22 cellular contexts compared by ENCODE assay signal in the genomic region with DNA sequence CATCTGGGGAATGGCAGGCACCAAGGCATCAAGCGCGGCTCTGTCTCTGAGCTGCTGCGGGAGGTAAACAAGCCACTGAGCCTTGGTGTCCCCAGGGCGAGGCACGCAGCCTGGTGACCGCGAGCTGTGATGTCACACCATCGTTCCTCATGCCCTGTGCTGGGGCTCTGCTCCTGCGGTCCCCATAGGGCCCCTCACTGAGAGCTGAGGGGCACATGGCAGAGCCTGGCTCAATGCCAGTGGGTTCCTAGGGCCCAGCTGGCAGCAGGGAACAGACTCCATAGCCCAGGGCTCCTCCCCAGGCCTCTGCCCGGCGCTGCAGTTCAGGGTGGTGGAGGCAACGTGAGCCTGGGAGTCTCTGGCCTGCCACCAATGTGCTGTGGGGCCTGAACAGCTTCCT. TPM values are rescaled to one million over a fixed set of nuclear protein-coding genes. Genes with fewer than 3 reads are reported as not detected.
"Had no signal": no experiment of that assay in that cellular context is flagged by ENCODE, and none has a peak within 500 bp of the region (broad histone marks: within the 10 kb centered on the region; RNA-seq: fewer than 3 reads in every experiment).

No MANE protein-coding gene starts in this region.

- ATAC-seq: natural killer cell; stimulated activated memory B cell treated with anti-CD40 and anti-IgM and Interleukin-4, amounts not matched to agents 10 μg/mL and 1 μg/mL and 100 μg/mL, for 72 hours had no signal

- H3K27me3 ChIP-seq: adrenal gland, colonic mucosa, heart left ventricle, spleen, tibial nerve, vagina had no signal

- FAIRE-seq: islet of Langerhans had no signal

- H3K36me3 ChIP-seq: colonic mucosa, prostate gland had no signal

- DNase-seq: activated CD4-positive, alpha-beta T cell treated with anti-CD3 and anti-CD28 coated beads, Interleukin-2, amount 50 U/mL, for 1 hour; activated naive CD4-positive, alpha-beta T cell treated with anti-CD3 and anti-CD28 coated beads, Interleukin-2, amount 50 U/mL, for 16 hours; activated T-cell treated with anti-CD3 and anti-CD28 coated beads for 4 hours; caudate nucleus; effector CD8-positive, alpha-beta T cell; foreskin melanocyte; natural killer cell; nucleus accumbens; stimulated activated CD4-positive, alpha-beta T cell treated with anti-CD3 and anti-CD28 coated beads, Interleukin-1b, Interleukin-23, amount 100 ng/mL, for 48 hours had no signal

- H3K9me3 ChIP-seq: adrenal gland, colonic mucosa, heart left ventricle, mucosa of descending colon, prostate gland, spleen, tibial nerve, vagina had no signal

- H3K4me1 ChIP-seq: adrenal gland, spleen had no signal

- H3K27ac ChIP-seq: adrenal gland, colonic mucosa, heart left ventricle, prostate gland, vagina had no signal

- H3K4me3 ChIP-seq: adrenal gland, colonic mucosa, heart left ventricle, mucosa of descending colon, prostate gland, spleen, tibial nerve, vagina had no signal

RNA-seq across cellular contexts. Expression of a gene that starts 22.6 kb away (rescaled TPM):
- total RNA-seq: activated CD8-positive, alpha-beta memory T cell treated with anti-CD3 and anti-CD28 coated beads for 36 hours; activated T-helper 2 cell treated with anti-CD3 and anti-CD28 coated beads, Interferon-gamma antibody, Interleukin-2, Interleukin-4, amounts not matched to agents 10 μg/mL and 5 μg/mL and 100 μg/mL, durations not matched to agents 14 hours and 24 hours and 36 hours; heart left ventricle; natural killer cell; sciatic nerve; spleen; tibial nerve had no signal
